Comparison of ENCODE assay signal across 22 cellular contexts in the genomic region with DNA sequence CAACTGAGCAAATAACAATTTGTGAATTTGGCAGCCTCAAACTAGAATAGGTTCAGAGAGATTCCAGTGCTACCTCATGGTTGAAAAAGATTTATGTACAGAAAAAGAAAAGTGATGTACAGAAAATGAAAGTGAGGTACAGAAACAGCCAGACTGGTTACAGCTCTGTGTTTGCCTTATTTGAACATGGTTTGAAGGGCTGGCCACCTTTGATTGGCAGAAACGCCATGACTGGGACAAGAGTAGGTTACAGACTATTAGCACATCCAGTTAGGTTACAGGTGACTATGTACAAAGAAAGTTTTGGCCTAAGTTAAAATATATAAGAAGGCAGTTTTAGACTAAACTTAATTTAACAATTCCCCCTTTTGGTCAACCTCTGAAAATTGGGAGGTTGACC.
DNase-seq lines count a peak whose midpoint lies in the region; ATAC-seq, FAIRE-seq and TF ChIP-seq lines count a peak whose summit lies in the region.
"Had no signal": no experiment of that assay in that cellular context is flagged by ENCODE, and none has a peak within 500 bp of the region (broad histone marks: within the 10 kb centered on the region; RNA-seq: fewer than 3 reads in every experiment).

No MANE protein-coding gene starts in this region.

- no peak overlapping the region for H3K4me2 ChIP-seq in HCT116 (ENCODE audit: low read length)
- H3K4me2 ChIP-seq: BLaER1 had no signal

- H4K20me1 ChIP-seq in HCT116 (ENCODE audit: insufficient read depth), result no peaks in the 10 kb centered on the region
- H4K20me1 ChIP-seq: BLaER1 had no signal

- no peaks in the 10 kb centered on the region for H3K79me2 ChIP-seq in HCT116 (ENCODE audit: insufficient read depth, low read length)

- TF ChIP-seq POLR2A in HCT116 (IDR thresholded peaks at IDR 0.05; ENCODE audit: borderline replicate concordance, extremely low read depth, insufficient read depth, insufficient read length), result no peak

- H3K4me1 ChIP-seq in CD8-positive, alpha-beta T cell (ENCODE audit: insufficient read depth, low read length), result no peaks in the 10 kb centered on the region
- no peaks in the 10 kb centered on the region for H3K4me1 ChIP-seq in HCT116 (ENCODE audit: control insufficient read depth in 1 of 2, insufficient read depth in 2 of 2, low read length in 2 of 2)
- H3K4me1 ChIP-seq: BLaER1 had no signal

- no peak for DNase-seq in activated T-cell treated with anti-CD3 and anti-CD28 coated beads, Interleukin-2, amount 50 U/mL, for 72 hours
- DNase-seq in activated T-cell treated with anti-CD3 and anti-CD28 coated beads, Interleukin-2, amount 50 U/mL, for 4 hours, result no peak
- DNase-seq in CD8-positive, alpha-beta T cell, result no peak
- DNase-seq in HCT116 (ENCODE audit: low read depth, low spot score) (no peak), GM19238 (ENCODE audit: insufficient read length, low spot score) (no peak)
- DNase-seq: 8988T; Calu3; CD4-positive, alpha-beta memory T cell; DMS79 treated with DMSO at 0.1 percent for 48 hours; GF-D8; H9; IMR-90 had no signal

- no peak for TF ChIP-seq CTCF in CD8-positive, alpha-beta T cell (IDR thresholded peaks at IDR 0.05)
- TF ChIP-seq CTCF in HCT116 (IDR thresholded peaks at IDR 0.05 in 2 of 3, conservative IDR thresholded peaks at IDR 0.05 in 1 of 3; ENCODE audit: borderline replicate concordance in 1 of 3, insufficient read depth in 1 of 3, low read depth in 2 of 3, low read length in 2 of 3), result no peak

- H2AFZ ChIP-seq in HCT116 (ENCODE audit: low read depth, low read length, poor library complexity, severe bottlenecking), result peak overlapping the region; percentile 13

- H3K27ac ChIP-seq in CD8-positive, alpha-beta T cell (ENCODE audit: low read depth, low read length), result no peak overlapping the region
- no peak overlapping the region for H3K27ac ChIP-seq in HCT116 (ENCODE audit: low read depth, low read length)
- H3K27ac ChIP-seq: BLaER1 had no signal

- no peak overlapping the region for H3K4me3 ChIP-seq in CD8-positive, alpha-beta T cell (ENCODE audit: low read depth, low read length)
- no peak overlapping the region for H3K4me3 ChIP-seq in HCT116 (replicated peaks in 1 of 2; ENCODE audit: low read depth in 1 of 2, low read length in 2 of 2)
- H3K4me3 ChIP-seq: BLaER1, K562 had no signal

- CTCF ChIA-PET in CD8-positive, alpha-beta T cell (lab: Charles Lee), result no interaction called here
- CTCF ChIA-PET in HCT116 (lab: Charles Lee), result no interaction called here

- no peak for ATAC-seq in activated T-cell treated with anti-CD3 and anti-CD28 coated beads, Interleukin-2, amount 50 U/mL, for 72 hours (replicated peaks in 1 of 2)
- ATAC-seq in activated T-cell treated with anti-CD3 and anti-CD28 coated beads, Interleukin-2, amount 50 U/mL, for 4 hours, result no peak
- ATAC-seq in CD8-positive, alpha-beta T cell, result peak; percentile 34
- no peak for ATAC-seq in HCT116
- no peak for ATAC-seq in HG03571 (IDR thresholded peaks at IDR 0.05; ENCODE audit: unreplicated experiment)
- ATAC-seq in GM21526 (IDR thresholded peaks at IDR 0.05; ENCODE audit: low FRiP score, unreplicated experiment), result no peak
- ATAC-seq: K562 had no signal

- H3K9ac ChIP-seq in HCT116 (ENCODE audit: low read length), result no peak overlapping the region
- H3K9ac ChIP-seq: BLaER1 had no signal

- no peaks in the 10 kb centered on the region for H3K36me3 ChIP-seq in CD8-positive, alpha-beta T cell (ENCODE audit: insufficient read depth, low read length)
- no peaks in the 10 kb centered on the region for H3K36me3 ChIP-seq in HCT116 (ENCODE audit: control insufficient read depth in 1 of 2, insufficient read depth in 2 of 2, low read length in 2 of 2)
- H3K36me3 ChIP-seq: BLaER1 had no signal

- BruUV-seq in HCT116 (replicated peaks; lab: Mats Ljungman, UMichigan), result no TSS peak

- peaks cover 4% of the 10 kb centered on the region for H3K9me3 ChIP-seq in CD8-positive, alpha-beta T cell (ENCODE audit: low read length)
- H3K9me3 ChIP-seq in HCT116 (ENCODE audit: control insufficient read depth in 1 of 2, insufficient read depth in 1 of 2, low read depth in 1 of 2, low read length in 2 of 2), result no peaks in the 10 kb centered on the region
- H3K9me3 ChIP-seq: BLaER1 had no signal

- no peak overlapping the region for H3K4me3 Mint-ChIP-seq in activated T-cell treated with anti-CD3 and anti-CD28 coated beads, Interleukin-2, amount 50 U/mL, for 72 hours
- no peak overlapping the region for H3K4me3 Mint-ChIP-seq in activated T-cell treated with anti-CD3 and anti-CD28 coated beads, Interleukin-2, amount 50 U/mL, for 4 hours
- H3K4me3 Mint-ChIP-seq in CD8-positive, alpha-beta T cell, result no peak overlapping the region
- H3K4me3 Mint-ChIP-seq: CD14-positive monocyte; CD4-positive, alpha-beta memory T cell; H9 had no signal

- intact Hi-C loops in CD8-positive, alpha-beta T cell (cut with DNase I, micrococcal nuclease), result no loop called here
- intact Hi-C loops in HCT116 (cut with micrococcal nuclease), result no loop called here

- peaks cover 3 to 7% of the 10 kb centered on the region in 2 donors for H3K9me3 Mint-ChIP-seq in activated T-cell treated with anti-CD3 and anti-CD28 coated beads, Interleukin-2, amount 50 U/mL, for 72 hours
- peaks cover 4% of the 10 kb centered on the region for H3K9me3 Mint-ChIP-seq in activated T-cell treated with anti-CD3 and anti-CD28 coated beads, Interleukin-2, amount 50 U/mL, for 4 hours
- H3K9me3 Mint-ChIP-seq in CD8-positive, alpha-beta T cell, result no peaks in the 10 kb centered on the region
- H3K9me3 Mint-ChIP-seq: H9 had no signal

- no peaks in the 10 kb centered on the region for H3K9me2 ChIP-seq in HCT116 (ENCODE audit: insufficient read depth)

- no peaks in the 10 kb centered on the region for H3K27me3 Mint-ChIP-seq in activated T-cell treated with anti-CD3 and anti-CD28 coated beads, Interleukin-2, amount 50 U/mL, for 72 hours (ENCODE audit: low read depth)
- H3K27me3 Mint-ChIP-seq in activated T-cell treated with anti-CD3 and anti-CD28 coated beads, Interleukin-2, amount 50 U/mL, for 4 hours (ENCODE audit: low read depth), result no peaks in the 10 kb centered on the region
- H3K27me3 Mint-ChIP-seq in CD8-positive, alpha-beta T cell (ENCODE audit: low read depth), result no peaks in the 10 kb centered on the region
- H3K27me3 Mint-ChIP-seq: CD4-positive, alpha-beta memory T cell had no signal

- RAD21 ChIA-PET in HCT116 (lab: Charles Lee; ENCODE audit: low non-redundant PET in 1 of 2, low total read pairs in 2 of 2, uncharacterized antibody in 2 of 2, unreplicated experiment in 2 of 2), result no interaction called here

- peak; percentile 47 for FAIRE-seq in islet of Langerhans (lab: Jason Lieb, UNC)
- FAIRE-seq: GM12892, GM18507, H1, HTR-8/SVneo, K562 had no signal

- H3K36me3 Mint-ChIP-seq in activated T-cell treated with anti-CD3 and anti-CD28 coated beads, Interleukin-2, amount 50 U/mL, for 72 hours (ENCODE audit: insufficient read depth in 2 of 2), result no peaks in the 10 kb centered on the region
- no peaks in the 10 kb centered on the region for H3K36me3 Mint-ChIP-seq in activated T-cell treated with anti-CD3 and anti-CD28 coated beads, Interleukin-2, amount 50 U/mL, for 4 hours (ENCODE audit: insufficient read depth)
- H3K36me3 Mint-ChIP-seq in CD8-positive, alpha-beta T cell, result no peaks in the 10 kb centered on the region
- H3K36me3 Mint-ChIP-seq: CD14-positive monocyte; CD4-positive, alpha-beta memory T cell had no signal

- no peaks in the 10 kb centered on the region for H3K27me3 ChIP-seq in CD8-positive, alpha-beta T cell (ENCODE audit: insufficient read depth, low read length)
- H3K27me3 ChIP-seq in HCT116 (ENCODE audit: insufficient read depth, low read length), result no peaks in the 10 kb centered on the region
- H3K27me3 ChIP-seq: BLaER1 had no signal

- POLR2A ChIA-PET in CD8-positive, alpha-beta T cell (lab: Charles Lee), result no interaction called here
- POLR2A ChIA-PET in HCT116 (lab: Charles Lee), result no interaction called here

- H3K27ac Mint-ChIP-seq in activated T-cell treated with anti-CD3 and anti-CD28 coated beads, Interleukin-2, amount 50 U/mL, for 72 hours, result peak overlapping the region; percentile 28
- H3K27ac Mint-ChIP-seq in CD8-positive, alpha-beta T cell, result no peak overlapping the region
- H3K27ac Mint-ChIP-seq: CD14-positive monocyte, H9 had no signal

- no peak for TF ChIP-seq RAD21 in HCT116 (IDR thresholded peaks at IDR 0.05; ENCODE audit: low read depth)

- no peaks in the 10 kb centered on the region for H3K4me1 Mint-ChIP-seq in activated T-cell treated with anti-CD3 and anti-CD28 coated beads, Interleukin-2, amount 50 U/mL, for 72 hours (ENCODE audit: low read depth)
- peaks cover 10% of the 10 kb centered on the region for H3K4me1 Mint-ChIP-seq in activated T-cell treated with anti-CD3 and anti-CD28 coated beads, Interleukin-2, amount 50 U/mL, for 4 hours (ENCODE audit: low read depth)
- peaks cover 26% of the 10 kb centered on the region for H3K4me1 Mint-ChIP-seq in CD8-positive, alpha-beta T cell (ENCODE audit: low read depth)
- H3K4me1 Mint-ChIP-seq: H9 had no signal

TF ChIP-seq in HCT116, 20 proteins besides CTCF, POLR2A, EP300 and RAD21:
- TF ChIP-seq CEBPB (IDR thresholded peaks at IDR 0.05; ENCODE audit: low read depth) (no peak), SRF (IDR thresholded peaks at IDR 0.05; ENCODE audit: low read depth) (no peak), YY1 (IDR thresholded peaks at IDR 0.05; ENCODE audit: extremely low read depth, insufficient replicate concordance, low read depth, low read length) (no peak), SP1 (IDR thresholded peaks at IDR 0.05; ENCODE audit: low read depth) (no peak)
